ENCODE assay signal across 2 cellular contexts in genomic region chr19:40365010-40365409, GRCh38.
TF ChIP-seq lines count a peak whose summit lies in the region.

No MANE protein-coding gene starts in this region.

TF ChIP-seq in SK-N-SH, 30 proteins besides CTCF, POLR2A, EP300 and RAD21:
- TF ChIP-seq CHD2 (IDR thresholded peaks at IDR 0.05; ENCODE audit: low read length, partially characterized antibody) (no peak), SIN3A (IDR thresholded peaks at IDR 0.05; ENCODE audit: borderline replicate concordance, low read depth, low read length) (no peak), YY1 (IDR thresholded peaks at IDR 0.05; ENCODE audit: low read depth) (no peak), IRF3 (IDR thresholded peaks at IDR 0.05; ENCODE audit: low read depth, low read length) (no peak), MAX (IDR thresholded peaks at IDR 0.05; ENCODE audit: low read depth) (no peak), PBX3 (IDR thresholded peaks at IDR 0.05) (no peak), NFIC (IDR thresholded peaks at IDR 0.05; ENCODE audit: borderline replicate concordance) (no peak), USF2 (IDR thresholded peaks at IDR 0.05; ENCODE audit: borderline replicate concordance, low read depth, low read length) (no peak), EZH2phosphoT487 (IDR thresholded peaks at IDR 0.05; ENCODE audit: borderline replicate concordance, low read depth) (no peak), MEF2A (IDR thresholded peaks at IDR 0.05; ENCODE audit: borderline replicate concordance, low read depth) (no peak), REST (IDR thresholded peaks at IDR 0.05; ENCODE audit: low read depth, low read length) (no peak), FOXM1 (IDR thresholded peaks at IDR 0.05; ENCODE audit: low read depth) (no peak), TCF12 (IDR thresholded peaks at IDR 0.05) (no peak), USF1 (IDR thresholded peaks at IDR 0.05; ENCODE audit: borderline replicate concordance, low read depth) (no peak), SMC3 (IDR thresholded peaks at IDR 0.05; ENCODE audit: low read depth, low read length) (no peak), GABPA (IDR thresholded peaks at IDR 0.05; ENCODE audit: low read depth) (no peak), GATA2 (CRISPR knock-in tag; IDR thresholded peaks at IDR 0.05) (no peak), NRF1 (IDR thresholded peaks at IDR 0.05; ENCODE audit: low read depth, low read length) (no peak), JUND (IDR thresholded peaks at IDR 0.05) (no peak)
TF ChIP-seq in SK-N-SH: peak in this region for 0.

TF ChIP-seq in SK-N-SH treated with all-trans-retinoic acid at 6 μM for 48 hours, 23 proteins besides CTCF, POLR2A, EP300 and RAD21:
- no peak for TF ChIP-seq BACH2 (CRISPR knock-in tag; IDR thresholded peaks at IDR 0.05; ENCODE audit: borderline replicate concordance)
- no peak for TF ChIP-seq ZNF565 (CRISPR knock-in tag; conservative IDR thresholded peaks at IDR 0.05; ENCODE audit: low read depth)
- no peak for TF ChIP-seq TOX (CRISPR knock-in tag; IDR thresholded peaks at IDR 0.05; ENCODE audit: borderline replicate concordance)
- TF ChIP-seq PPARA (CRISPR knock-in tag; IDR thresholded peaks at IDR 0.05; ENCODE audit: borderline replicate concordance): no peak
- TF ChIP-seq POU6F1 (CRISPR knock-in tag; IDR thresholded peaks at IDR 0.05; ENCODE audit: borderline replicate concordance, low read depth): no peak
- no peak for TF ChIP-seq CSRNP3 (CRISPR knock-in tag; IDR thresholded peaks at IDR 0.05)
- no peak for TF ChIP-seq SNAI2 (CRISPR knock-in tag; IDR thresholded peaks at IDR 0.05)
- TF ChIP-seq CSDC2 (CRISPR knock-in tag; IDR thresholded peaks at IDR 0.05): no peak
- TF ChIP-seq TCF4 (CRISPR knock-in tag; IDR thresholded peaks at IDR 0.05; ENCODE audit: borderline replicate concordance): no peak
- no peak for TF ChIP-seq ISL1 (CRISPR knock-in tag; IDR thresholded peaks at IDR 0.05)
